In the genomic region with DNA sequence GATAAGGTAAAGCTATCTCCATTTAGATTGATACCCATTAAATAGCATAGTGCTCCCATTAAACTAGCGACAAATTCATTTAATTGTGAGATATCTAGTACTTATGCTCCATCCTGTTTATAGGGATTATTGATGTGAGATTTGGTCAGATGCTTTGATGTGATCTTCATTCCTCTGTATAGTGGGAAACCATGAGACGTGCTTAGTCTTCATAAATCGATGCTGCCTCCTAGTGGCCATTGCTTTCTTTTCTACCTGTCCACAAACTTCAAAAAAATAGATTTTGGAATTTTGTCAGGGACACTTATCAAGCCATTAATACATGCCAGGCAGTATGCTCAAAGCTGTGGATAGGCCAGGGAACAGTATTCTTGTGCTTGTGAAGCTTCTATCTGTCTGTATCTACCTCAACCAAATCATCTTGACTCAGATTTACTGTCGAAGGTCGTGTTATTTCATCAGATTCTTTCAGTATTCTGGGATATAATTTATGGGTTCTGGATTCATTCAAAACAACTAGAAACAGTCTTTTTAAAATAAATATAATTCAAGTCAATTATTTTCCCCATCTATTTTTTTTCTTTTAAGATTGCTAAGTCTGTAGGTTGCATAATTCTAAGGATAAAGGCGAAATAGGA, we compare ENCODE assay signal across 2 cellular contexts.
TF ChIP-seq lines count a peak whose summit lies in the region.

No MANE protein-coding gene starts in this region.

TF ChIP-seq in WTC11, 78 proteins besides CTCF, POLR2A, EP300 and RAD21:
- no peak for TF ChIP-seq SMAD3 (CRISPR knock-in tag; IDR thresholded peaks at IDR 0.05; ENCODE audit: borderline replicate concordance)
- no peak for TF ChIP-seq OVOL2 (CRISPR knock-in tag; IDR thresholded peaks at IDR 0.05; ENCODE audit: borderline replicate concordance)
- no peak for TF ChIP-seq ZSCAN18 (CRISPR knock-in tag; IDR thresholded peaks at IDR 0.05)
- no peak for TF ChIP-seq TCF7 (CRISPR knock-in tag; IDR thresholded peaks at IDR 0.05; ENCODE audit: low read depth)
- TF ChIP-seq ZNF317 (CRISPR knock-in tag; IDR thresholded peaks at IDR 0.05; ENCODE audit: borderline replicate concordance, low read depth): no peak
- TF ChIP-seq NR3C1 (CRISPR knock-in tag; conservative IDR thresholded peaks at IDR 0.05; ENCODE audit: low read depth): no peak
- TF ChIP-seq, protein P1, sequence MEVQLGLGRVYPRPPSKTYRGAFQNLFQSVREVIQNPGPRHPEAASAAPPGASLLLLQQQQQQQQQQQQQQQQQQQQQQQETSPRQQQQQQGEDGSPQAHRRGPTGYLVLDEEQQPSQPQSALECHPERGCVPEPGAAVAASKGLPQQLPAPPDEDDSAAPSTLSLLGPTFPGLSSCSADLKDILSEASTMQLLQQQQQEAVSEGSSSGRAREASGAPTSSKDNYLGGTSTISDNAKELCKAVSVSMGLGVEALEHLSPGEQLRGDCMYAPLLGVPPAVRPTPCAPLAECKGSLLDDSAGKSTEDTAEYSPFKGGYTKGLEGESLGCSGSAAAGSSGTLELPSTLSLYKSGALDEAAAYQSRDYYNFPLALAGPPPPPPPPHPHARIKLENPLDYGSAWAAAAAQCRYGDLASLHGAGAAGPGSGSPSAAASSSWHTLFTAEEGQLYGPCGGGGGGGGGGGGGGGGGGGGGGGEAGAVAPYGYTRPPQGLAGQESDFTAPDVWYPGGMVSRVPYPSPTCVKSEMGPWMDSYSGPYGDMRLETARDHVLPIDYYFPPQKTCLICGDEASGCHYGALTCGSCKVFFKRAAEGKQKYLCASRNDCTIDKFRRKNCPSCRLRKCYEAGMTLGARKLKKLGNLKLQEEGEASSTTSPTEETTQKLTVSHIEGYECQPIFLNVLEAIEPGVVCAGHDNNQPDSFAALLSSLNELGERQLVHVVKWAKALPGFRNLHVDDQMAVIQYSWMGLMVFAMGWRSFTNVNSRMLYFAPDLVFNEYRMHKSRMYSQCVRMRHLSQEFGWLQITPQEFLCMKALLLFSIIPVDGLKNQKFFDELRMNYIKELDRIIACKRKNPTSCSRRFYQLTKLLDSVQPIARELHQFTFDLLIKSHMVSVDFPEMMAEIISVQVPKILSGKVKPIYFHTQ (CRISPR knock-in tag; IDR thresholded peaks at IDR 0.05): no peak
- TF ChIP-seq, protein P2, sequence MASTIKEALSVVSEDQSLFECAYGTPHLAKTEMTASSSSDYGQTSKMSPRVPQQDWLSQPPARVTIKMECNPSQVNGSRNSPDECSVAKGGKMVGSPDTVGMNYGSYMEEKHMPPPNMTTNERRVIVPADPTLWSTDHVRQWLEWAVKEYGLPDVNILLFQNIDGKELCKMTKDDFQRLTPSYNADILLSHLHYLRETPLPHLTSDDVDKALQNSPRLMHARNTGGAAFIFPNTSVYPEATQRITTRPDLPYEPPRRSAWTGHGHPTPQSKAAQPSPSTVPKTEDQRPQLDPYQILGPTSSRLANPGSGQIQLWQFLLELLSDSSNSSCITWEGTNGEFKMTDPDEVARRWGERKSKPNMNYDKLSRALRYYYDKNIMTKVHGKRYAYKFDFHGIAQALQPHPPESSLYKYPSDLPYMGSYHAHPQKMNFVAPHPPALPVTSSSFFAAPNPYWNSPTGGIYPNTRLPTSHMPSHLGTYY (CRISPR knock-in tag; IDR thresholded peaks at IDR 0.05): no peak

TF ChIP-seq in endothelial cell of umbilical vein, 7 proteins besides CTCF, POLR2A, EP300 and RAD21:
- TF ChIP-seq EZH2 (IDR thresholded peaks at IDR 0.05; ENCODE audit: borderline replicate concordance, low read depth, low read length, severe bottlenecking) (no peak), JUN (IDR thresholded peaks at IDR 0.05; ENCODE audit: borderline replicate concordance, insufficient read depth, insufficient read length, low read depth) (no peak), GATA2 (IDR thresholded peaks at IDR 0.05; ENCODE audit: insufficient read depth, insufficient read length, low read depth, low read length) (no peak), FOS (IDR thresholded peaks at IDR 0.05; ENCODE audit: borderline replicate concordance, insufficient read depth, low read length) (no peak)
